Comparison of ENCODE assay signal across 30 cellular contexts in genomic region chr3:151644986-151645385, GRCh38.
"Had no signal": no experiment of that assay in that cellular context is flagged by ENCODE, and none has a peak within 500 bp of the region (broad histone marks: within the 10 kb centered on the region; RNA-seq: fewer than 3 reads in every experiment).

No MANE protein-coding gene starts in this region.

- DNase-seq: activated CD4-positive, alpha-beta memory T cell treated with anti-CD3 and anti-CD28 coated beads, Interleukin-2, amount 10 ng/mL, durations not matched to agents 7 days and 5 days; activated CD4-positive, alpha-beta T cell treated with anti-CD3 and anti-CD28 coated beads for 1 hour; activated CD4-positive, alpha-beta T cell treated with anti-CD3 and anti-CD28 coated beads for 36 hours; activated CD4-positive, alpha-beta T cell treated with anti-CD3 and anti-CD28 coated beads for 48 hours; activated CD4-positive, alpha-beta T cell treated with anti-CD3 and anti-CD28 coated beads, Interleukin-2, amount 10 ng/mL, durations not matched to agents 7 days and 5 days; activated CD4-positive, alpha-beta T cell treated with anti-CD3 and anti-CD28 coated beads, Interleukin-2, amount 50 U/mL, for 48 hours; activated CD4-positive, CD25-positive, alpha-beta regulatory T cell; activated CD8-positive, alpha-beta memory T cell treated with anti-CD3 and anti-CD28 coated beads for 24 hours; activated CD8-positive, alpha-beta memory T cell treated with anti-CD3 and anti-CD28 coated beads, Interleukin-2, amount 10 ng/mL, durations not matched to agents 7 days and 5 days; activated CD8-positive, alpha-beta memory T cell treated with anti-CD3 and anti-CD28 coated beads, Interleukin-2, amount 50 U/mL, for 48 hours; activated CD8-positive, alpha-beta T cell treated with anti-CD3 and anti-CD28 coated beads, Interleukin-2, amount 10 ng/mL, durations not matched to agents 7 days and 5 days; activated effector memory CD4-positive, alpha-beta T cell treated with Interleukin-2 at 50 U/mL for 16 hours; activated gamma-delta T cell; activated naive CD4-positive, alpha-beta T cell treated with anti-CD3 and anti-CD28 coated beads, Interleukin-2, amount 10 ng/mL, durations not matched to agents 7 days and 5 days; activated naive CD4-positive, alpha-beta T cell treated with Interleukin-2 at 50 U/mL for 16 hours; activated naive CD8-positive, alpha-beta T cell treated with anti-CD3 and anti-CD28 coated beads, Interleukin-2, amount 10 ng/mL, durations not matched to agents 7 days and 5 days; activated naive CD8-positive, alpha-beta T cell treated with anti-CD3 and anti-CD28 coated beads, Interleukin-2, amount 50 U/mL, for 24 hours; activated T-cell treated with anti-CD3 and anti-CD28 coated beads, Interleukin-2, amount 50 U/mL, for 24 hours; activated T-cell treated with anti-CD3 and anti-CD28 coated beads, Interleukin-2, amount 50 U/mL, for 48 hours; amygdala; anterior cingulate cortex; caudate nucleus; cerebellar nuclear complex; T-helper 2 cell; T-helper 9 cell had no signal

- H3K27me3 ChIP-seq: ascending aorta, cardiac muscle cell had no signal

- FAIRE-seq: bronchial epithelial cell, TTC549 had no signal

- H3K9me3 ChIP-seq: ascending aorta had no signal

- H3K36me3 ChIP-seq: ascending aorta, cardiac muscle cell had no signal

- H3K4me3 ChIP-seq: ascending aorta, cardiac muscle cell had no signal

- H3K27ac ChIP-seq: ascending aorta, cardiac muscle cell, VCaP had no signal
